Comparison of ENCODE assay signal across 24 cellular contexts in the genomic region with DNA sequence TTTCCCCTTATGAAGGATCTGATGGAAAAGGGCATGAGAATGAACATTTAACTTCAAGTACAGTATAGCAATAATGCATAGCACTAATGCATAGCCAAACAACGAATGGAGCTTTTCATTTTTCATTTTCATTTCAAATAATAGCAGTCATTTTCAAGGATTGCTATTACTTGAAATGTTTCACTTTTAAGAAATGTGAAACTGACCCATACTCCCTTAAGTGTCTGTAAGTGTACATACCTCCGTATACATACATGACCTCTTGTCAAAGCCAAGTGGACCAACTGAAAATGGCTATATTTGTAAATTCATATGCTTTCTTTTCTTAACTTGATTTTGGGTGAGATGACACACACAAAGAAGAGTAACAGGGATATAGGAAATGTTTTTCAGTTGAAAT.
"Had no signal": no experiment of that assay in that cellular context is flagged by ENCODE, and none has a peak within 500 bp of the region (broad histone marks: within the 10 kb centered on the region; RNA-seq: fewer than 3 reads in every experiment).

No MANE protein-coding gene starts in this region.

- DNase-seq: activated CD4-positive, alpha-beta T cell treated with anti-CD3 and anti-CD28 coated beads for 4 hours; activated CD4-positive, alpha-beta T cell treated with anti-CD3 and anti-CD28 coated beads, Interleukin-2, amount 50 U/mL, for 48 hours; activated CD4-positive, CD25-positive, alpha-beta regulatory T cell; activated CD8-positive, alpha-beta memory T cell treated with anti-CD3 and anti-CD28 coated beads, Interleukin-2, amount 50 U/mL, for 48 hours; activated naive CD4-positive, alpha-beta T cell treated with Interleukin-2 at 50 U/mL for 16 hours; activated naive CD8-positive, alpha-beta T cell treated with anti-CD3 and anti-CD28 coated beads for 36 hours; activated T-cell treated with anti-CD3 and anti-CD28 coated beads, Interleukin-2, amount 50 U/mL, for 4 hours; amniotic stem cell; cortex of kidney; foreskin fibroblast; heart right ventricle; left colon; nucleus accumbens; right lobe of liver; stimulated activated CD4-positive, alpha-beta T cell treated with anti-CD3 and anti-CD28 coated beads, Interleukin-2, amount 100 ng/mL, for 24 hours; stomach had no signal

- H3K4me3 ChIP-seq: right lobe of liver, skin epidermis, stomach, suprapubic skin, tibial nerve had no signal

- H3K36me3 ChIP-seq: right lobe of liver, stomach, suprapubic skin, tibial nerve had no signal

- H3K9ac ChIP-seq: parathyroid adenoma had no signal

- H2AFZ ChIP-seq: parathyroid adenoma had no signal

- H3K27ac ChIP-seq: heart right ventricle, parathyroid adenoma, right lobe of liver, skin epidermis, stomach, suprapubic skin, tibial nerve had no signal

- ATAC-seq: activated T-cell treated with anti-CD3 and anti-CD28 coated beads, Interleukin-2, amount 50 U/mL, for 4 hours; heart right ventricle; left colon; right lobe of liver; stimulated activated effector memory CD8-positive, alpha-beta T cell treated with anti-CD3 and anti-CD28 coated beads, Interleukin-12 subunit alpha, Interleukin-12 subunit beta, amount 100 ng/mL, for 72 hours had no signal

- H3K9me3 ChIP-seq: heart right ventricle, right lobe of liver, stomach, suprapubic skin, tibial nerve had no signal

- H3K27me3 ChIP-seq: heart right ventricle, right lobe of liver, stomach, suprapubic skin, tibial nerve had no signal

- FAIRE-seq: bronchial epithelial cell, endometrium, urothelium cell line had no signal
